In the genomic region with DNA sequence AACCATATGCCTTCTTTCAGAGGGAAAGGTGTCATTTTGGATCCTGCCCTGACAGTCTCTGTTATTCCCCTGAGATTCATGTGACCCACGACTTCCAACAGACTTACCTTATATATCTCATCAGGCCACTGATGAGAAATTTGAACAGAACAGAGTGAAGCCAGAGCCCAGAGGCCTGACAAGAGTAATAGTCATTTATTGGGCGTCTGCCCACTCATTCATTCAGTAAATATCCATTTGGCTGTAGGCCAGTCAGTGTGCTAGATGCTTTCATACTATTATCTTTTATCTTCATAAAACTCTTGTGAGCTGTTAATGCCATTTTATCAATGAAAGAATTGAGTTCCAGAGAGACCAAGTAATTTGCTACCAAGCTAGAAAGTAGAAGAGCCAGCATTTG, we compare ENCODE assay signal across 11 cellular contexts. TPM values are rescaled to one million over a fixed set of nuclear protein-coding genes. Genes with fewer than 3 reads are reported as not detected.
DNase-seq lines count a peak whose midpoint lies in the region; ATAC-seq and TF ChIP-seq lines count a peak whose summit lies in the region.
"Had no signal": no experiment of that assay in that cellular context is flagged by ENCODE, and none has a peak within 500 bp of the region (broad histone marks: within the 10 kb centered on the region; RNA-seq: fewer than 3 reads in every experiment).

No MANE protein-coding gene starts in this region.

- peaks cover 36% of the 10 kb centered on the region for H3K4me1 Mint-ChIP-seq in chondrocyte (ENCODE audit: low read depth)
- peaks cover 4% of the 10 kb centered on the region for H3K4me1 Mint-ChIP-seq in stimulated activated effector memory CD8-positive, alpha-beta T cell treated with anti-CD3 and anti-CD28 coated beads, Interleukin-12 subunit alpha, Interleukin-12 subunit beta, amount 100 ng/mL, for 72 hours

- no peaks in the 10 kb centered on the region for H3K27me3 Mint-ChIP-seq in chondrocyte (ENCODE audit: low read depth)

- DNase-seq in GM04504 (ENCODE audit: low read depth) = peak; percentile 45
- peak; percentile 85 for DNase-seq in NCI-H2029 treated with DMSO at 0.1 percent for 48 hours (lab: John Stamatoyannopoulos, UW)
- no peak for DNase-seq in chondrocyte (ENCODE audit: low spot score)
- DNase-seq in myocyte (ENCODE audit: low read depth) = peak; percentile 24
- no peak for DNase-seq in lower leg skin (ENCODE audit: low spot score in 2 of 2)
- no peak for DNase-seq in stimulated activated effector memory CD8-positive, alpha-beta T cell treated with anti-CD3 and anti-CD28 coated beads, Interleukin-12 subunit alpha, Interleukin-12 subunit beta, amount 100 ng/mL, for 72 hours (ENCODE audit: low spot score in 2 of 2)
- DNase-seq: activated CD4-positive, CD25-positive, alpha-beta regulatory T cell treated with anti-CD3 and anti-CD28 coated beads, Interleukin-2, amount 50 U/mL, for 72 hours; DMS53; mucosa of descending colon; NCI-H510A treated with DMSO at 0.1 percent for 48 hours had no signal

- peak overlapping the region; percentile 60 for H3K27ac Mint-ChIP-seq in chondrocyte (ENCODE audit: unreplicated experiment)
- H3K27ac Mint-ChIP-seq in stimulated activated effector memory CD8-positive, alpha-beta T cell treated with anti-CD3 and anti-CD28 coated beads, Interleukin-12 subunit alpha, Interleukin-12 subunit beta, amount 100 ng/mL, for 72 hours = no peak overlapping the region

- ATAC-seq in GM18907 (IDR thresholded peaks at IDR 0.05; ENCODE audit: unreplicated experiment) = no peak
- ATAC-seq in stimulated activated effector memory CD8-positive, alpha-beta T cell treated with anti-CD3 and anti-CD28 coated beads, Interleukin-12 subunit alpha, Interleukin-12 subunit beta, amount 100 ng/mL, for 72 hours = no peak
- ATAC-seq: mucosa of descending colon had no signal

- WGBS in lower leg skin, 2 donors = 33 to 37% methylated on average over 2 of the region's 2 CpGs

- no peak overlapping the region for H3K4me3 ChIP-seq in lower leg skin (ENCODE audit: low read depth, poor library complexity, severe bottlenecking)
- H3K4me3 ChIP-seq: mucosa of descending colon had no signal

- no peaks in the 10 kb centered on the region for H3K9me3 Mint-ChIP-seq in chondrocyte (ENCODE audit: low read depth)
- no peaks in the 10 kb centered on the region for H3K9me3 Mint-ChIP-seq in stimulated activated effector memory CD8-positive, alpha-beta T cell treated with anti-CD3 and anti-CD28 coated beads, Interleukin-12 subunit alpha, Interleukin-12 subunit beta, amount 100 ng/mL, for 72 hours

- no peak for TF ChIP-seq POLR2A in lower leg skin (IDR thresholded peaks at IDR 0.05)

- TF ChIP-seq CTCF in chondrocyte (IDR thresholded peaks at IDR 0.05) = no peak
- no peak for TF ChIP-seq CTCF in lower leg skin (IDR thresholded peaks at IDR 0.05)

- intact Hi-C loops in lower leg skin (cut with DNase I; ENCODE audit: low total_unique reads) = no loop called here

- no peak overlapping the region for H3K4me3 Mint-ChIP-seq in chondrocyte (ENCODE audit: unreplicated experiment)
- H3K4me3 Mint-ChIP-seq in stimulated activated effector memory CD8-positive, alpha-beta T cell treated with anti-CD3 and anti-CD28 coated beads, Interleukin-12 subunit alpha, Interleukin-12 subunit beta, amount 100 ng/mL, for 72 hours = no peak overlapping the region

- no peaks in the 10 kb centered on the region for H3K36me3 Mint-ChIP-seq in chondrocyte (ENCODE audit: low read depth)
- no peaks in the 10 kb centered on the region for H3K36me3 Mint-ChIP-seq in stimulated activated effector memory CD8-positive, alpha-beta T cell treated with anti-CD3 and anti-CD28 coated beads, Interleukin-12 subunit alpha, Interleukin-12 subunit beta, amount 100 ng/mL, for 72 hours

RNA-seq across cellular contexts. Expression of gene PTPDC1, which starts 2.2 kb away (rescaled TPM):
- total RNA-seq in chondrocyte (14.9 to 24.0 TPM (median 16.0 TPM) in 3 replicates), myocyte (12.8 and 15.7 TPM in 2 replicates), lower leg skin (1 to 10 TPM; 5.9 to 9.1 (median 7.6) TPM)
- polyA plus RNA-seq in myocyte (2012) = 7.8 TPM

Comparison
In these comparisons a context has a peak if more than half of its experiments do, and no peak if none do; other contexts are left out.
1. DNase-seq: peak in GM04504 (single experiment), NCI-H2029 treated with DMSO at 0.1 percent for 48 hours (single experiment) and myocyte (single experiment); none in chondrocyte (single experiment), lower leg skin (0 of 2) and stimulated activated effector memory CD8-positive, alpha-beta T cell treated with anti-CD3 and anti-CD28 coated beads, Interleukin-12 subunit alpha, Interleukin-12 subunit beta, amount 100 ng/mL, for 72 hours (0 of 2).